8 cellular contexts compared by ENCODE assay signal in genomic region chr21:34986561-34987533, GRCh38.
DNase-seq lines count a peak whose midpoint lies in the region; FAIRE-seq and TF ChIP-seq lines count a peak whose summit lies in the region.

No MANE protein-coding gene starts in this region.

- POLR2A ChIA-PET in OCI-LY7 (lab: Charles Lee) = interaction anchor here (0.6 to 0.7 kb wide), 2 partner anchors 11 to 49 kb away, joined by 3 to 4 read pairs; no protein-coding TSS in a partner anchor
- POLR2A ChIA-PET in RWPE1 (lab: Yijun Ruan, JAX; ENCODE audit: low non-redundant PET) = no interaction called here

- H2AFZ ChIP-seq in OCI-LY7 (ENCODE audit: low read length) = no peak overlapping the region

- DNase-seq in ELF-1 (ENCODE audit: low read depth, low spot score) = peak; percentile 56
- DNase-seq in H54 (ENCODE audit: insufficient read length, low spot score) = peak; percentile 68
- peak; percentile 87 for DNase-seq in NB4 (ENCODE audit: low read depth)
- DNase-seq in activated gamma-delta T cell treated with anti-CD3 and anti-CD28 coated beads, Interleukin-2, amount 50 U/mL, for 16 hours (ENCODE audit: low read depth) = peak; percentile 57
- DNase-seq in mesothelial cell of epicardium (ENCODE audit: low spot score in 2 of 2, unreplicated experiment in 2 of 2) = no peak
- no peak for DNase-seq in OCI-LY7 (ENCODE audit: low spot score)
- DNase-seq in RWPE1 (ENCODE audit: low spot score) = no peak

- H3K4me1 ChIP-seq in thymus (ENCODE audit: control insufficient read depth, insufficient read depth, low read length) (peaks cover 63% of the 10 kb centered on the region), OCI-LY7 (ENCODE audit: insufficient read depth, low read length, poor library complexity, severe bottlenecking) (peaks cover 20% of the 10 kb centered on the region)

- TF ChIP-seq CTCF in NB4 (IDR thresholded peaks at IDR 0.05; ENCODE audit: low read depth, low read length) (no peak), mesothelial cell of epicardium (IDR thresholded peaks at IDR 0.05; ENCODE audit: unreplicated experiment) (no peak), OCI-LY7 (conservative IDR thresholded peaks at IDR 0.05; ENCODE audit: low read length) (no peak), RWPE1 (conservative IDR thresholded peaks at IDR 0.05; ENCODE audit: low read depth) (no peak)

- H3K4me3 ChIP-seq in NB4 (ENCODE audit: low read depth, low read length) (no peak overlapping the region), thymus (ENCODE audit: low read length) (no peak overlapping the region), OCI-LY7 (ENCODE audit: low read depth, low read length, poor library complexity, severe bottlenecking) (no peak overlapping the region)

- WGBS in thymus = 49% methylated on average over 16 of the region's 16 CpGs

- no peak overlapping the region for H3K4me3 Mint-ChIP-seq in mesothelial cell of epicardium

- H3K9me2 ChIP-seq in OCI-LY7 (ENCODE audit: insufficient read depth, low read length) = no peaks in the 10 kb centered on the region

- no peaks in the 10 kb centered on the region for H3K27me3 ChIP-seq in thymus (ENCODE audit: control insufficient read depth, insufficient read depth)

- H3K27ac Mint-ChIP-seq in mesothelial cell of epicardium = peak overlapping the region; percentile 43

- H3K79me2 ChIP-seq in OCI-LY7 (ENCODE audit: insufficient read depth, low read depth, low read length) = 0 out of 2 replicates have a peak, but pooled peaks cover 4% of the 10 kb centered on the region

- peak overlapping the region; percentile 21 for H3K27ac ChIP-seq in thymus (ENCODE audit: low read depth)
- H3K27ac ChIP-seq in OCI-LY7 (ENCODE audit: low read depth, low read length, poor library complexity, severe bottlenecking) = no peak overlapping the region
- H3K27ac ChIP-seq in RWPE1 = no peak overlapping the region

- H4K20me1 ChIP-seq in OCI-LY7 (ENCODE audit: insufficient read depth, low read length) = peaks cover 10% of the 10 kb centered on the region

- no peak overlapping the region for H3K4me2 ChIP-seq in OCI-LY7 (ENCODE audit: low read length)

- TF ChIP-seq POLR2A in H54 (IDR thresholded peaks at IDR 0.05; ENCODE audit: low read depth, low read length) (peak; percentile 33; the same call in 1 of the 2 replicates), NB4 (IDR thresholded peaks at IDR 0.05; ENCODE audit: extremely low read depth, insufficient read length) (no peak)

- no peaks in the 10 kb centered on the region for H3K9me3 Mint-ChIP-seq in mesothelial cell of epicardium

- CTCF ChIA-PET in OCI-LY7 (lab: Charles Lee; ENCODE audit: unreplicated experiment) (no interaction called here), RWPE1 (lab: Yijun Ruan, JAX) (no interaction called here)

- H3K9me3 ChIP-seq in thymus (ENCODE audit: control insufficient read depth) (no peaks in the 10 kb centered on the region), OCI-LY7 (ENCODE audit: low read length) (no peaks in the 10 kb centered on the region)

- FAIRE-seq in H54 (lab: Jason Lieb, UNC) = peak; percentile 64

- intact Hi-C loops in OCI-LY7 (cut with micrococcal nuclease; ENCODE audit: unreplicated experiment) = no loop called here

- H3K27me3 Mint-ChIP-seq in mesothelial cell of epicardium (ENCODE audit: low read depth) = peaks cover 21% of the 10 kb centered on the region

- BruUV-seq in OCI-LY7 (replicated peaks; lab: Mats Ljungman, UMichigan) = no TSS peak

- peaks cover 11% of the 10 kb centered on the region for H3K4me1 Mint-ChIP-seq in mesothelial cell of epicardium

- H3K36me3 Mint-ChIP-seq in mesothelial cell of epicardium = no peaks in the 10 kb centered on the region

- H3K36me3 ChIP-seq in thymus (ENCODE audit: control insufficient read depth, insufficient read depth) (peaks cover 26% of the 10 kb centered on the region), OCI-LY7 (ENCODE audit: insufficient read depth, low read length) (peaks cover 34% of the 10 kb centered on the region)

Comparison
In these comparisons a context has a peak if more than half of its experiments do, and no peak if none do; other contexts are left out.
1. DNase-seq: peak in ELF-1 (single experiment), H54 (single experiment), NB4 (single experiment) and activated gamma-delta T cell treated with anti-CD3 and anti-CD28 coated beads, Interleukin-2, amount 50 U/mL, for 16 hours (single experiment); none in mesothelial cell of epicardium (0 of 2), OCI-LY7 (single experiment) and RWPE1 (single experiment).